ENCODE assay signal across 8 cellular contexts in genomic region chr11:61429691-61430582, GRCh38. TPM values are rescaled to one million over a fixed set of nuclear protein-coding genes. Genes with fewer than 3 reads are reported as not detected.
DNase-seq lines count a peak whose midpoint lies in the region; ATAC-seq lines count a peak whose summit lies in the region.

A gene with protein sequence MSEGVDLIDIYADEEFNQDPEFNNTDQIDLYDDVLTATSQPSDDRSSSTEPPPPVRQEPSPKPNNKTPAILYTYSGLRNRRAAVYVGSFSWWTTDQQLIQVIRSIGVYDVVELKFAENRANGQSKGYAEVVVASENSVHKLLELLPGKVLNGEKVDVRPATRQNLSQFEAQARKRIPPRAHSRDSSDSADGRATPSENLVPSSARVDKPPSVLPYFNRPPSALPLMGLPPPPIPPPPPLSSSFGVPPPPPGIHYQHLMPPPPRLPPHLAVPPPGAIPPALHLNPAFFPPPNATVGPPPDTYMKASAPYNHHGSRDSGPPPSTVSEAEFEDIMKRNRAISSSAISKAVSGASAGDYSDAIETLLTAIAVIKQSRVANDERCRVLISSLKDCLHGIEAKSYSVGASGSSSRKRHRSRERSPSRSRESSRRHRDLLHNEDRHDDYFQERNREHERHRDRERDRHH (minus strand): TSS chr11:61429975. CDS start chr11:61429235, 740 bp downstream.
TSS of gene SDHAF2 (plus strand) at chr11:61430124. CDS start at chr11:61430147, 23 bp downstream.

- peaks cover 10 to 20% (median 17%) of the 10 kb centered on the region in 3 donors for H3K36me3 Mint-ChIP-seq in immature natural killer cell

- H3K27ac Mint-ChIP-seq in immature natural killer cell, result peak within 1 kb of the TSS; percentile 98 to 100 (median 99)

- H3K4me1 Mint-ChIP-seq in immature natural killer cell, result peaks cover 59 to 76% of the 10 kb centered on the region in 2 donors

- H3K27me3 Mint-ChIP-seq in immature natural killer cell (ENCODE audit: low read depth in 3 of 3), result peaks cover 8 to 16% (median 15%) of the 10 kb centered on the region in 3 donors

- peak within 1 kb of the TSS; percentile 90 for H3K27ac ChIP-seq in caudate nucleus (ENCODE audit: low read depth, low read length)

- DNase-seq in AG08396 (ENCODE audit: low spot score) (peak; percentile 97), NCI-H345 treated with DMSO at 0.1 percent for 48 hours (lab: John Stamatoyannopoulos, UW; ENCODE audit: unreplicated experiment) (peak; percentile 84), caudate nucleus (lab: John Stamatoyannopoulos, UW) (peak; percentile 27 to 99 (median 94)), immature natural killer cell (peak; percentile 97 to 98 (median 97)), smooth muscle cell of the brain vasculature (ENCODE audit: low read depth, low spot score) (peak; percentile 86)
- peak; percentile 95 to 98 (median 97) for DNase-seq in activated CD4-positive, CD25-positive, alpha-beta regulatory T cell (lab: John Stamatoyannopoulos, UW)

- peak within 1 kb of the TSS; percentile 92 to 100 (median 97) for H3K4me3 Mint-ChIP-seq in immature natural killer cell

- peak; percentile 82 for ATAC-seq in GM19023 (IDR thresholded peaks at IDR 0.05; ENCODE audit: unreplicated experiment)
- ATAC-seq in HG03196 (IDR thresholded peaks at IDR 0.05; ENCODE audit: unreplicated experiment), result peak; percentile 92

- no peaks in the 10 kb centered on the region for H3K9me3 Mint-ChIP-seq in immature natural killer cell

RNA-seq across cellular contexts. Expression of the first gene that starts in this region (rescaled TPM):
- 10 to 100 TPM; 11.9 to 34.0 (median 14.8) TPM for polyA plus RNA-seq in immature natural killer cell

RNA-seq across cellular contexts. Expression of gene SDHAF2, which starts in this region (rescaled TPM):
- 100 to 1,000 TPM in 2 of 3 donors, 10 to 100 TPM in 1; 93.7 to 129 (median 118) TPM for polyA plus RNA-seq in immature natural killer cell

Comparison
In these comparisons a context has a peak if more than half of its experiments do, and no peak if none do; other contexts are left out.
1. Peak in every context shown above with its lines: DNase-seq, ATAC-seq and H3K27ac ChIP-seq.